In genomic region chr19:2427323-2428026, GRCh38 we compare ENCODE assay signal across 8 cellular contexts.
DNase-seq lines count a peak whose midpoint lies in the region; ATAC-seq and TF ChIP-seq lines count a peak whose summit lies in the region.

TIMM13 (minus strand) TSS chr19:2427586; CDS start chr19:2427533, 53 bp downstream.

- CTCF ChIA-PET in GM10248 (lab: Yijun Ruan, JAX): interaction anchor here (0.8 to 1.8 kb wide), 6 partner anchors 10 to 322 kb away, joined by 3 to 6 read pairs (median 4); partner anchors contain the start of gene LMNB2

- POLR2A ChIA-PET in GM10248 (lab: Yijun Ruan, JAX): interaction anchor here (0.5 to 1.2 kb wide), 7 partner anchors 14 to 515 kb away, joined by 3 to 12 read pairs (median 4); partner anchors contain the start of genes DOT1L, GADD45B and LMNB2

- ATAC-seq in HG02610 (IDR thresholded peaks at IDR 0.05; ENCODE audit: unreplicated experiment) (peak; percentile 71), SK-N-SH treated with all-trans-retinoic acid at 6 μM for 48 hours (peak; percentile 92)

- peak; percentile 97 for DNase-seq in GM10248 (ENCODE audit: extremely low spot score)
- peak; percentile 97 for DNase-seq in NCI-H1092 treated with DMSO at 0.1 percent for 48 hours (lab: John Stamatoyannopoulos, UW)
- DNase-seq in activated naive CD4-positive, alpha-beta T cell treated with anti-CD3 and anti-CD28 coated beads, Interleukin-2, amount 50 U/mL, for 16 hours: peak; percentile 97
- DNase-seq in germinal center (ENCODE audit: low spot score): peak; percentile 94
- peak; percentile 55 to 100 (median 95) for DNase-seq in nucleus accumbens (lab: John Stamatoyannopoulos, UW)
- peak; percentile 98 for DNase-seq in superior temporal gyrus (ENCODE audit: extremely low spot score)

- no peak for TF ChIP-seq CTCF in GM10248 (IDR thresholded peaks at IDR 0.05; ENCODE audit: control extremely low read depth, extremely low read depth, low read depth, missing control alignments)

TF ChIP-seq in SK-N-SH treated with all-trans-retinoic acid at 6 μM for 48 hours, 23 proteins besides CTCF, POLR2A, EP300 and RAD21:
- TF ChIP-seq ZNF70 (CRISPR knock-in tag; IDR thresholded peaks at IDR 0.05): no peak
- TF ChIP-seq ESRRG (CRISPR knock-in tag; IDR thresholded peaks at IDR 0.05): peak; percentile 62; the same call in 1 of the 2 replicates

Comparison
In these comparisons a context has a peak if more than half of its experiments do, and no peak if none do; other contexts are left out.
1. Peak in every context shown above with its lines: DNase-seq and ATAC-seq.